ENCODE assay signal across 14 cellular contexts in the genomic region with DNA sequence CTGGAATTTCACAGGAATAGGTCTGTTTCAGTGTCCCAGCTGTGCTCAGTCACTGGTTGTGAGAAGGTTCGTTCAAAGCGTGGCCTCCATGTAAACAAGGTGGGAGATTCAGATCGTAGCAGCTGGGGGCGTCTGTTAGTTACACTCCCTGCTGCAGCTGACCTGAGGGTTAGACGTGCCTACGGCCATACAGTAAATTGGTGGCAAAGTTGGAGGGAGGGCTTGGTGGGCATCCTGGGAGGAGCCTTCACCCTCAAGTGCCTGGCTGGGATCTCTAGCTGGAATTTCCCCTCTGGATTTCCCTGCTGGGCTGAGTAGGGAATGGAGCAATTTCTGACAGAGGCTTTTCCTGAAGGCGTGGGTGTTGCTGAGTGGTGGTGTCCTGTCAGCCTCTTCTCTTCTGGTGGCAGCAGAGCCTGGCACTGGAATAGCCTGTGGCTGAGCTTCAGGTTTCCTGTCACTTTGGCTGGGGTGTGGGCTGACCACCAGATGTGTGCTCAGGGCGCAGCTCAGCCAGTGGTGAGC. TPM values are rescaled to one million over a fixed set of nuclear protein-coding genes. Genes with fewer than 3 reads are reported as not detected.
A peak's percentile ranks its signal among the peaks of the same experiment; 100 is the strongest.
DNase-seq lines count a peak whose midpoint lies in the region; ATAC-seq, FAIRE-seq and TF ChIP-seq lines count a peak whose summit lies in the region.
"Had no signal": no experiment of that assay in that cellular context is flagged by ENCODE, and none has a peak within 500 bp of the region (broad histone marks: within the 10 kb centered on the region; RNA-seq: fewer than 3 reads in every experiment).

No MANE protein-coding gene starts in this region.

- H4K8ac ChIP-seq in H1 (ENCODE audit: extremely low read depth, insufficient read depth, low read length), result no peak overlapping the region; the same call in 1 of the 2 replicates

- no peaks in the 10 kb centered on the region for H3K79me1 ChIP-seq in H1 (ENCODE audit: low read depth, low read length)

- in situ Hi-C loops in HepG2 (cut with HindIII; ENCODE audit: extremely low pct_ligation_motif_present, low pct_unique_long_range_greater_than_20kb), result loop anchor here (5.0 kb wide), 1 partner anchor 52 kb away; no protein-coding TSS in a partner anchor

- no TSS peak for BruUV-seq in HepG2 (replicated peaks; lab: Mats Ljungman, UMichigan)

- no peak overlapping the region for H2BK12ac ChIP-seq in H1 (ENCODE audit: low read depth, low read length)

- H4K5ac ChIP-seq in H1 (ENCODE audit: insufficient read length, low read depth, low read length), result no peak overlapping the region

- intact Hi-C loops in HepG2 (cut with micrococcal nuclease; ENCODE audit: unreplicated experiment), result no loop called here

- WGBS in H1 (ENCODE audit: extremely low coverage in 1 of 2, insufficient coverage in 1 of 2, insufficient read length in 1 of 2, insufficient replicate concordance in 2 of 2, low coverage in 1 of 2, low lambda C conversion rate in 2 of 2, missing lambda C conversion rate in 1 of 2), 2 experiments, result 85% methylated on average over 8 of the region's 8 CpGs; no CpG with 5 or more reads in 1 of the 2 experiments
- WGBS in HepG2 (ENCODE audit: low lambda C conversion rate), result 57% methylated on average over 7 of the region's 8 CpGs
- WGBS in small intestine, 3 donors, result 64 to 91% (median 83%) methylated on average over 8 of the region's 8 CpGs

- H3K36me3 ChIP-seq in H1 (ENCODE audit: control insufficient read depth in 2 of 4, insufficient read depth in 4 of 4, low read length in 3 of 4) (no peaks in the 10 kb centered on the region), HepG2 (replicated peaks in 1 of 2; ENCODE audit: control insufficient read depth in 1 of 2, insufficient read depth in 2 of 2, low read length in 2 of 2) (peaks cover 2 to 5% of the 10 kb centered on the region in 2 experiments; a peak in 3 of 5 replicates), small intestine (ENCODE audit: control insufficient read depth in 2 of 2, insufficient read depth in 2 of 2, low read length in 2 of 2) (no peaks in the 10 kb centered on the region)

- no peak overlapping the region for H3K14ac ChIP-seq in H1 (ENCODE audit: insufficient read length)

- peaks cover 0 to 5% (median 1%) of the 10 kb centered on the region in 4 experiments; a peak in 3 of 7 replicates for H3K4me1 ChIP-seq in H1 (replicated peaks in 1 of 4; ENCODE audit: control insufficient read depth in 3 of 4, insufficient read depth in 4 of 4, low read length in 3 of 4)
- peaks cover 29% of the 10 kb centered on the region for H3K4me1 ChIP-seq in HepG2 (ENCODE audit: insufficient read depth, low read length)
- H3K4me1 ChIP-seq in small intestine (ENCODE audit: control insufficient read depth in 2 of 2, insufficient read depth in 1 of 2, low read depth in 1 of 2, low read length in 1 of 2), result peaks cover 2 to 5% of the 10 kb centered on the region in 2 donors

- no peak overlapping the region for H2BK120ac ChIP-seq in H1 (replicated peaks; ENCODE audit: low read depth, low read length)

- ATAC-seq in HepG2, result peak; percentile 48
- ATAC-seq: stimulated activated memory B cell treated with anti-CD40 and anti-IgM and Interleukin-4, amounts not matched to agents 10 μg/mL and 1 μg/mL and 100 μg/mL, for 72 hours had no signal

- no peak overlapping the region for H3K23ac ChIP-seq in H1 (ENCODE audit: insufficient read length)

- H3K23me2 ChIP-seq in H1 (ENCODE audit: low read depth, low read length), result no peaks in the 10 kb centered on the region

- H3K56ac ChIP-seq in H1 (replicated peaks; ENCODE audit: insufficient read length, low read depth, low read length), result no peak overlapping the region

- POLR2A ChIA-PET in H1 (lab: Charles Lee; ENCODE audit: partially characterized antibody), result interaction anchor here (0.6 to 1.6 kb wide), 4 partner anchors 27 to 91 kb away, joined by 3 to 7 read pairs (median 4); no protein-coding TSS in a partner anchor
- POLR2A ChIA-PET in HepG2 (lab: Yijun Ruan, JAX), result interaction anchor here (1.2 kb wide), 1 partner anchor 79 kb away, joined by 7 read pairs; no protein-coding TSS in a partner anchor

- H2AFZ ChIP-seq in H1 (ENCODE audit: low read length), result no peak overlapping the region
- H2AFZ ChIP-seq in HepG2 (ENCODE audit: low read length), result no peak overlapping the region

- peak overlapping the region; percentile 3 for H4K91ac ChIP-seq in H1 (replicated peaks; ENCODE audit: insufficient read length, low read length)

- no peak for TF ChIP-seq EP300 in H1 (IDR thresholded peaks at IDR 0.05; ENCODE audit: borderline replicate concordance in 1 of 2, low read depth in 2 of 2, low read length in 2 of 2)
- no peak for TF ChIP-seq EP300 in HepG2 (IDR thresholded peaks at IDR 0.05; ENCODE audit: low read depth in 2 of 2, low read length in 2 of 2)
- no peak for TF ChIP-seq EP300 in HepG2 (CRISPR knock-in tag; IDR thresholded peaks at IDR 0.05; ENCODE audit: borderline replicate concordance)

- H2BK15ac ChIP-seq in H1 (ENCODE audit: low read length), result 0 out of 2 replicates have a peak overlapping the region, but pooled peaks have one; percentile 29

- H3K79me2 ChIP-seq in H1 (ENCODE audit: control insufficient read depth in 1 of 2, insufficient read depth in 2 of 2, low read length in 2 of 2) (no peaks in the 10 kb centered on the region), HepG2 (ENCODE audit: insufficient read depth, low read length) (no peaks in the 10 kb centered on the region)

- H2AK5ac ChIP-seq in H1 (ENCODE audit: low read depth, low read length), result no peak overlapping the region

- no peak for TF ChIP-seq CTCF in H1 (IDR thresholded peaks at IDR 0.05; ENCODE audit: control extremely low read depth in 1 of 3, insufficient read depth in 1 of 3, low read depth in 1 of 3, low read length in 3 of 3)
- TF ChIP-seq CTCF in HepG2 (CRISPR knock-in tag; IDR thresholded peaks at IDR 0.05), result no peak

- H3K27me3 ChIP-seq in H1 (replicated peaks in 1 of 4; ENCODE audit: control insufficient read depth in 3 of 4, extremely low read depth in 1 of 4, insufficient read depth in 3 of 4, low read length in 3 of 4) (no peaks in the 10 kb centered on the region), HepG2 (ENCODE audit: control insufficient read depth in 1 of 2, insufficient read depth in 2 of 2, low read length in 2 of 2) (no peaks in the 10 kb centered on the region), small intestine (ENCODE audit: control insufficient read depth in 2 of 2, insufficient read depth in 2 of 2, low read length in 2 of 2) (no peaks in the 10 kb centered on the region)

- H3K9ac ChIP-seq in H1 (replicated peaks in 1 of 4; ENCODE audit: extremely low read depth in 1 of 4, low read depth in 3 of 4, low read length in 3 of 4) (no peak overlapping the region), HepG2 (ENCODE audit: insufficient read depth, low read depth, low read length) (no peak overlapping the region; the same call in 1 of the 2 replicates)

- no peak overlapping the region for H3K18ac ChIP-seq in H1 (ENCODE audit: extremely low read depth, low read length)

- no peak overlapping the region for H2BK5ac ChIP-seq in H1 (ENCODE audit: low read depth, low read length)

- no peak overlapping the region for H2BK20ac ChIP-seq in H1 (ENCODE audit: low read length)

- H3K9me3 ChIP-seq in H1 (ENCODE audit: insufficient read depth in 2 of 2, low read depth in 1 of 2, low read length in 1 of 2) (no peaks in the 10 kb centered on the region), HepG2 (ENCODE audit: low read length) (no peaks in the 10 kb centered on the region), small intestine (ENCODE audit: control insufficient read depth, low read depth) (no peaks in the 10 kb centered on the region)

- H3K27ac ChIP-seq in H1 (ENCODE audit: low read depth, low read length), result no peak overlapping the region
- H3K27ac ChIP-seq in HepG2 (ENCODE audit: extremely low read length, insufficient read depth, low read length), result peak overlapping the region; percentile 25
- peak overlapping the region in 1 of 2 donors; percentile 8 for H3K27ac ChIP-seq in small intestine (ENCODE audit: low read depth in 1 of 2, low read length in 1 of 2)

- DNase-seq in A172 (ENCODE audit: low spot score) (peak; percentile 47), HTR-8/SVneo (ENCODE audit: insufficient read length, low spot score) (no peak), H1 (ENCODE audit: low read depth in 1 of 2, low spot score in 2 of 2) (no peak), HepG2 (ENCODE audit: low spot score) (no peak), small intestine (no peak), NCI-H774 (lab: John Stamatoyannopoulos, UW) (no peak), AML-193 (lab: John Stamatoyannopoulos, UW) (no peak)
- DNase-seq in stimulated activated CD4-positive, alpha-beta T cell treated with anti-CD3 and anti-CD28 coated beads, Interleukin-4, amount 100 ng/mL, for 1 hour, result no peak
- DNase-seq: activated CD4-positive, CD25-positive, alpha-beta regulatory T cell; NCI-H1105 treated with DMSO at 0.1 percent for 48 hours; NCI-H526 treated with DMSO at 0.1 percent for 48 hours had no signal

- H3K4me2 ChIP-seq in H1 (ENCODE audit: insufficient read depth in 1 of 2, low read depth in 2 of 2, low read length in 2 of 2) (no peak overlapping the region), HepG2 (ENCODE audit: low read depth, low read length) (no peak overlapping the region)

- TF ChIP-seq POLR2A in H1 (IDR thresholded peaks at IDR 0.05; ENCODE audit: control extremely low read depth in 1 of 2, low read depth in 2 of 2, low read length in 2 of 2) (no peak), HepG2 (IDR thresholded peaks at IDR 0.05; ENCODE audit: insufficient read depth in 1 of 2, low read depth in 2 of 2, low read length in 2 of 2) (no peak)

- TF ChIP-seq RAD21 in H1 (IDR thresholded peaks at IDR 0.05 in 1 of 2, conservative IDR thresholded peaks at IDR 0.05 in 1 of 2; ENCODE audit: low read depth in 2 of 2, low read length in 2 of 2) (no peak), HepG2 (CRISPR knock-in tag; IDR thresholded peaks at IDR 0.05) (no peak)

- no peaks in the 10 kb centered on the region for H4K20me1 ChIP-seq in H1 (replicated peaks in 1 of 2; ENCODE audit: control insufficient read depth in 1 of 2, insufficient read depth in 2 of 2, low read length in 2 of 2)
- H4K20me1 ChIP-seq in HepG2 (ENCODE audit: insufficient read depth, low read length), result no peaks in the 10 kb centered on the region

- H3K4ac ChIP-seq in H1 (replicated peaks; ENCODE audit: insufficient read length, low read depth, low read length), result no peak overlapping the region

- FAIRE-seq in HTR-8/SVneo (lab: Jason Lieb, UNC) (peak; percentile 90), H1 (lab: Jason Lieb, UNC) (no peak), HepG2 (lab: Jason Lieb, UNC) (no peak), small intestine (lab: Jason Lieb, UNC) (no peak)
- FAIRE-seq: G401.6 had no signal

- H3K4me3 ChIP-seq in H1 (ENCODE audit: extremely low read depth in 1 of 4, insufficient read depth in 2 of 4, low read depth in 3 of 4, low read length in 4 of 4) (no peak overlapping the region), HepG2 (replicated peaks in 1 of 3; ENCODE audit: insufficient read depth in 1 of 3, low read depth in 2 of 3, low read length in 3 of 3) (no peak overlapping the region), small intestine (ENCODE audit: low read depth in 1 of 2, low read length in 2 of 2) (no peak overlapping the region)
- H3K4me3 ChIP-seq: lung had no signal

- CTCF ChIA-PET in H1 (lab: Charles Lee; ENCODE audit: partially characterized antibody), result interaction anchor here (0.8 to 4.7 kb wide), 6 partner anchors 9 to 66 kb away, joined by 3 to 34 read pairs (median 6); no protein-coding TSS in a partner anchor
- CTCF ChIA-PET in HepG2 (lab: Yijun Ruan, JAX; ENCODE audit: low intra/inter-chr PET ratio, low total read pairs), result no interaction called here

RNA-seq across cellular contexts. Expression of a gene that starts 6.4 kb away (rescaled TPM):
- 9.4 and 13.8 TPM in 2 replicates for total RNA-seq in A172 (2014; rRNA removed; shearing (Covaris generic))
- total RNA-seq in H1 (2021; fragmentation: NEBNext Ultra II Directional; extraction: Animal tissue kit (Norgen Biotek cat#: 25700)), result 3.4 and 4.6 TPM in 2 replicates
- 5.1 and 5.5 TPM in 2 replicates for polyA plus RNA-seq in H1 (2011; rRNA removed)
- polyA plus RNA-seq in H1 (2011; cell fraction: cytosol; rRNA removed), result 4.4 TPM
- polyA plus RNA-seq in H1 (2011; cell fraction: nucleus; rRNA removed), result 16.1 TPM
- 4.1 to 5.8 TPM (median 4.7 TPM) in 4 replicates for polyA plus RNA-seq in H1 (2012, experiment 1 of 2)
- 3.7 TPM for polyA plus RNA-seq in H1 (2012, experiment 2 of 2)
- polyA plus RNA-seq in H1 (2013, experiment 1 of 2), result 2.4 TPM
- 2.2 TPM for polyA plus RNA-seq in H1 (2013, experiment 2 of 2)
- polyA minus RNA-seq in H1 (2011; rRNA and poly(A)+ RNA removed), result 3.7 and 3.9 TPM in 2 replicates
- 5.1 TPM for polyA minus RNA-seq in H1 (2011; cell fraction: cytosol; rRNA and poly(A)+ RNA removed)
- 3.6 TPM for polyA minus RNA-seq in H1 (2011; cell fraction: nucleus; rRNA and poly(A)+ RNA removed)
- total RNA-seq in HepG2 (2016; rRNA removed; fragmentation: Illumina TruSeq; extraction: Trizol), result 4.9 and 9.1 TPM in 2 replicates
- total RNA-seq in HepG2 (2016; cell fraction: cytosol; rRNA removed; fragmentation: Illumina TruSeq; extraction: Trizol; ENCODE audit: low read depth), result 4.4 and 5.2 TPM in 2 replicates
- total RNA-seq in HepG2 (2016; cell fraction: insoluble cytoplasmic fraction; rRNA removed; fragmentation: Illumina TruSeq; extraction: Trizol), result 4.2 and 8.4 TPM in 2 replicates
- 2.6 and 3.0 TPM in 2 replicates for total RNA-seq in HepG2 (2016; cell fraction: membrane; rRNA removed; fragmentation: Illumina TruSeq; extraction: Trizol)
- total RNA-seq in HepG2 (2016; cell fraction: nucleus; rRNA removed; fragmentation: Illumina TruSeq; extraction: Trizol), result 12.1 and 12.8 TPM in 2 replicates
- 15.0 and 19.2 TPM in 2 replicates for polyA plus RNA-seq in HepG2 (2011; rRNA removed)
- 6.7 and 8.3 TPM in 2 replicates for polyA plus RNA-seq in HepG2 (2011; cell fraction: cytosol; rRNA removed)
- 81.8 and 104 TPM in 2 replicates for polyA plus RNA-seq in HepG2 (2011; cell fraction: nucleus; rRNA removed)
- 6.2 and 6.4 TPM in 2 replicates for polyA plus RNA-seq in HepG2 (2012)
- 0.53 and 0.70 TPM in 2 replicates for polyA plus RNA-seq in HepG2 (2016; cell fraction: cytosol; fragmentation: Illumina TruSeq; extraction: Trizol; ENCODE audit: low read depth)
- polyA plus RNA-seq in HepG2 (2016; cell fraction: insoluble cytoplasmic fraction; fragmentation: Illumina TruSeq; extraction: Trizol; ENCODE audit: low read depth), result 3.5 and 3.9 TPM in 2 replicates
- polyA plus RNA-seq in HepG2 (2016; cell fraction: membrane; fragmentation: Illumina TruSeq; extraction: Trizol; ENCODE audit: low read depth), result 1.2 and 1.3 TPM in 2 replicates
- 28.7 and 33.1 TPM in 2 replicates for polyA plus RNA-seq in HepG2 (2016; cell fraction: nucleus; fragmentation: Illumina TruSeq; extraction: Trizol; ENCODE audit: insufficient read depth, low read depth)
- polyA minus RNA-seq in HepG2 (2011; rRNA and poly(A)+ RNA removed; ENCODE audit: low replicate concordance), result 24.8 and 29.5 TPM in 2 replicates
- 4.3 and 5.3 TPM in 2 replicates for polyA minus RNA-seq in HepG2 (2011; cell fraction: cytosol; rRNA and poly(A)+ RNA removed)
- polyA minus RNA-seq in HepG2 (2011; cell fraction: nucleus; rRNA and poly(A)+ RNA removed), result 15.6 and 19.0 TPM in 2 replicates
- 10 to 100 TPM; 19.6 to 26.8 (median 21.9) TPM for polyA plus RNA-seq in small intestine

RNA-seq across cellular contexts. Expression of a gene that starts 21.9 kb away (rescaled TPM):
- total RNA-seq in A172 (2014; rRNA removed; shearing (Covaris generic)), result 14.4 and 17.3 TPM in 2 replicates
- 39.3 and 39.7 TPM in 2 replicates for total RNA-seq in H1 (2021; fragmentation: NEBNext Ultra II Directional; extraction: Animal tissue kit (Norgen Biotek cat#: 25700))
- 14.4 and 30.5 TPM in 2 replicates for polyA plus RNA-seq in H1 (2011; rRNA removed)
- 16.9 TPM for polyA plus RNA-seq in H1 (2011; cell fraction: cytosol; rRNA removed)
- 28.1 TPM for polyA plus RNA-seq in H1 (2011; cell fraction: nucleus; rRNA removed)
- polyA plus RNA-seq in H1 (2012, experiment 1 of 2), result 19.3 to 24.6 TPM (median 22.0 TPM) in 4 replicates
- polyA plus RNA-seq in H1 (2012, experiment 2 of 2), result 19.9 TPM
- polyA plus RNA-seq in H1 (2013, experiment 1 of 2), result 26.7 TPM
- 27.0 TPM for polyA plus RNA-seq in H1 (2013, experiment 2 of 2)
- 33.4 and 49.9 TPM in 2 replicates for polyA minus RNA-seq in H1 (2011; rRNA and poly(A)+ RNA removed)
- 43.4 TPM for polyA minus RNA-seq in H1 (2011; cell fraction: cytosol; rRNA and poly(A)+ RNA removed)
- polyA minus RNA-seq in H1 (2011; cell fraction: nucleus; rRNA and poly(A)+ RNA removed), result 43.8 TPM
- 17.8 and 24.9 TPM in 2 replicates for total RNA-seq in HepG2 (2016; rRNA removed; fragmentation: Illumina TruSeq; extraction: Trizol)
- 3.6 TPM in 2 replicates for total RNA-seq in HepG2 (2016; cell fraction: cytosol; rRNA removed; fragmentation: Illumina TruSeq; extraction: Trizol; ENCODE audit: low read depth)
- 15.8 and 25.9 TPM in 2 replicates for total RNA-seq in HepG2 (2016; cell fraction: insoluble cytoplasmic fraction; rRNA removed; fragmentation: Illumina TruSeq; extraction: Trizol)
- 14.6 and 18.9 TPM in 2 replicates for total RNA-seq in HepG2 (2016; cell fraction: membrane; rRNA removed; fragmentation: Illumina TruSeq; extraction: Trizol)
- 15.0 and 18.9 TPM in 2 replicates for total RNA-seq in HepG2 (2016; cell fraction: nucleus; rRNA removed; fragmentation: Illumina TruSeq; extraction: Trizol)
- 16.3 and 17.0 TPM in 2 replicates for polyA plus RNA-seq in HepG2 (2011; rRNA removed)
- 10.9 and 15.5 TPM in 2 replicates for polyA plus RNA-seq in HepG2 (2011; cell fraction: cytosol; rRNA removed)
- 14.6 and 16.7 TPM in 2 replicates for polyA plus RNA-seq in HepG2 (2011; cell fraction: nucleus; rRNA removed)
- 13.3 and 16.9 TPM in 2 replicates for polyA plus RNA-seq in HepG2 (2012)
- polyA plus RNA-seq in HepG2 (2016; cell fraction: cytosol; fragmentation: Illumina TruSeq; extraction: Trizol; ENCODE audit: low read depth), result 2.3 and 2.9 TPM in 2 replicates
- polyA plus RNA-seq in HepG2 (2016; cell fraction: insoluble cytoplasmic fraction; fragmentation: Illumina TruSeq; extraction: Trizol; ENCODE audit: low read depth), result 20.4 and 21.6 TPM in 2 replicates
- polyA plus RNA-seq in HepG2 (2016; cell fraction: membrane; fragmentation: Illumina TruSeq; extraction: Trizol; ENCODE audit: low read depth), result 11.6 and 11.9 TPM in 2 replicates
- polyA plus RNA-seq in HepG2 (2016; cell fraction: nucleus; fragmentation: Illumina TruSeq; extraction: Trizol; ENCODE audit: insufficient read depth, low read depth), result 22.8 and 26.4 TPM in 2 replicates
- 49.4 and 94.6 TPM in 2 replicates for polyA minus RNA-seq in HepG2 (2011; rRNA and poly(A)+ RNA removed; ENCODE audit: low replicate concordance)
- 25.8 and 27.6 TPM in 2 replicates for polyA minus RNA-seq in HepG2 (2011; cell fraction: cytosol; rRNA and poly(A)+ RNA removed)
- polyA minus RNA-seq in HepG2 (2011; cell fraction: nucleus; rRNA and poly(A)+ RNA removed), result 22.4 and 31.0 TPM in 2 replicates
- 1 to 10 TPM; 5.6 to 9.1 (median 7.6) TPM for polyA plus RNA-seq in small intestine
